1 cellular context compared by ENCODE assay signal in the genomic region with DNA sequence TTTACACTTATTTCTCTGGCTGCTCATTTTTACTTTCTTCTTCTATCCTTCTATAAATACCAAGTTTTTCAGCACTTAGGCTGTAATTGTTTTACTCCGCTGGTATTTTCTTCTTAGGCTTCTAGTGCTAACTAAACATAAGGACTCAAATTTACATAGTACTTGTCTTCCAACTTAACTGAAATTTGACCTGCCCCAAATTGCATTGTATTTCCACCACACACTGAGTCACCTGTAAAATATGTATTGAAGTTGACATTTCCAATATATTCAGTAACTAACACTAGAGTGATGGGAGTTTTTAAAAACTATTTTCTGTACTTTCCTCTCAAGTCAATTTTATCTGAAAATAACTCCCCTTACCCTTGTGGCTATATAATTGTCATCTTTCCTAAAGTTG.
TF ChIP-seq lines count a peak whose summit lies in the region.

No MANE protein-coding gene starts in this region.

TF ChIP-seq in H1, 55 proteins besides CTCF, POLR2A, EP300 and RAD21 (continued from another document):
- TF ChIP-seq BACH1 (IDR thresholded peaks at IDR 0.05; ENCODE audit: low read length) (no peak), SIN3A (conservative IDR thresholded peaks at IDR 0.05 in 1 of 2, IDR thresholded peaks at IDR 0.05 in 1 of 2; ENCODE audit: low read depth in 1 of 2, low read length in 2 of 2) (no peak), EZH2 (IDR thresholded peaks at IDR 0.05; ENCODE audit: low read depth, low read length, severe bottlenecking) (no peak), FOSL1 (IDR thresholded peaks at IDR 0.05; ENCODE audit: insufficient read depth, low read depth, low read length) (no peak), JUN (IDR thresholded peaks at IDR 0.05; ENCODE audit: low read depth, low read length) (no peak)
